In the genomic region with DNA sequence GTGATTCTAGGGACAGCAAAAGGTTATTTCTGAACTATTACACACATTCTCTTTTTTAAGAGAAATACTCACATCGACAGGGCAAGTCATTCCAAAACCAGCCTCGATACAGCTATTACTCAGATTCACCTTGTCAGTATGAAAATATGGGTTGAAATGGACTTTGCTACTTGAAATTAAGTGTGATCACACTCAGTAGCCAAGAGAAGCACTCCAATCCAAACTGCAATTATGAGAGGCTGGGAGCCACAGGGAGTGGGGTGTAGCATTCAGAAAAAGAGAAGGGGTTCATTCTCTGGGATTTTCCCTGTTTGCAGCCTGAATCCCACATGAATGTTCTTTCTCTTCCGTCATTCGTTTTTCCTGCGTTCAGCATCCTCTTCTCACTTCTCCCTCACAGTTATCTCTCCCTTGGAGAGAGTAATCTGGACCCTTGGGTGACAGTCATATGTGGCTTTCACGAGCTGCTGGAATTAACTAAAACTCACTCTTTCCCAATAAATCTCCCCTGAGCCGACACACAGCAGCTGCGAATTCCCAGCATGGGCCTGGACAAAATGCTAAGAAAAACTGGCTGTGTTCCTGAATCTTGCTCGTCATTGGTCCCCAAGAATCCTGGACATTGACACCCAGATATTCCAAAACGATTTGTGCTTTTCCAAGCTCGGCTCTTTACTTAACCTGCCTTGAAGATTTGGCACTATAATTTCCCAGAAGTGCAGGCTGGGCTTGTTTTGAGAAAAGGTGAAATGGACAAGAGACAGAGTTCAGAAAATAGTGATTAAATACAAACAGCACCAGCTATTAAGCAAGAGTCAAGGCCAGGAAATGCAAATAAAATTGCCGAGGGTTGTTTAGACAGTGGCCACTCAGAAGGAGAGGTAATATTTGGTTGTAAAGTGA, we compare ENCODE assay signal across 8 cellular contexts.
DNase-seq lines count a peak whose midpoint lies in the region; ATAC-seq and TF ChIP-seq lines count a peak whose summit lies in the region.

No MANE protein-coding gene starts in this region.

- peaks cover 5% of the 10 kb centered on the region for H3K36me3 Mint-ChIP-seq in CD4-positive, alpha-beta T cell (ENCODE audit: low read depth)
- H3K36me3 Mint-ChIP-seq in activated naive CD8-positive, alpha-beta T cell treated with anti-CD3 and anti-CD28 coated beads for 36 hours, result peaks cover 10% of the 10 kb centered on the region
- no peaks in the 10 kb centered on the region for H3K36me3 Mint-ChIP-seq in naive thymus-derived CD8-positive, alpha-beta T cell

- intact Hi-C loops in CD4-positive, alpha-beta T cell (cut with DNase I, micrococcal nuclease), result no loop called here

- POLR2A ChIA-PET in CD4-positive, alpha-beta T cell (lab: Charles Lee), result interaction anchor here (0.9 to 3.3 kb wide), 3 partner anchors 54 to 358 kb away, joined by 3 to 58 read pairs (median 4); a partner anchor contains a TSS
- POLR2A ChIA-PET in naive thymus-derived CD8-positive, alpha-beta T cell (lab: Charles Lee), result interaction anchor here (0.6 kb wide), 2 partner anchors 12 to 108 kb away, joined by 3 to 5 read pairs; no protein-coding TSS in a partner anchor

- DNase-seq in CD4-positive, alpha-beta T cell, result no peak
- no peak for DNase-seq in activated naive CD8-positive, alpha-beta T cell treated with anti-CD3 and anti-CD28 coated beads for 36 hours
- DNase-seq in naive thymus-derived CD8-positive, alpha-beta T cell, result no peak
- DNase-seq in NCI-H1930 (lab: John Stamatoyannopoulos, UW) (no peak), NCI-H128 (lab: John Stamatoyannopoulos, UW; ENCODE audit: unreplicated experiment) (no peak), activated gamma-delta T cell treated with Interleukin-2 at 50 U/mL for 16 hours (no peak)

- no peaks in the 10 kb centered on the region for H3K27me3 ChIP-seq in CD4-positive, alpha-beta T cell (ENCODE audit: control insufficient read depth, insufficient read depth, low read length)

- no peak for TF ChIP-seq CTCF in CD4-positive, alpha-beta T cell (IDR thresholded peaks at IDR 0.05)

- CTCF ChIA-PET in CD4-positive, alpha-beta T cell (lab: Charles Lee), result interaction anchor here (1.0 to 2.0 kb wide), 2 partner anchors 13 to 1121 kb away, joined by 3 to 4 read pairs; no protein-coding TSS in a partner anchor

- no peak for ATAC-seq in CD4-positive, alpha-beta T cell (ENCODE audit: poor library complexity)
- ATAC-seq in HG03196 (IDR thresholded peaks at IDR 0.05; ENCODE audit: unreplicated experiment), result peak; percentile 55
- ATAC-seq in naive thymus-derived CD8-positive, alpha-beta T cell, result no peak

- H3K27ac ChIP-seq in CD4-positive, alpha-beta T cell (ENCODE audit: low read depth, low read length), result no peak overlapping the region

- H3K4me3 Mint-ChIP-seq in CD4-positive, alpha-beta T cell, result peak overlapping the region; percentile 13
- no peak overlapping the region for H3K4me3 Mint-ChIP-seq in activated naive CD8-positive, alpha-beta T cell treated with anti-CD3 and anti-CD28 coated beads for 36 hours
- no peak overlapping the region for H3K4me3 Mint-ChIP-seq in naive thymus-derived CD8-positive, alpha-beta T cell

- no peaks in the 10 kb centered on the region for H3K27me3 Mint-ChIP-seq in CD4-positive, alpha-beta T cell
- H3K27me3 Mint-ChIP-seq in activated naive CD8-positive, alpha-beta T cell treated with anti-CD3 and anti-CD28 coated beads for 36 hours, result no peaks in the 10 kb centered on the region
- no peaks in the 10 kb centered on the region for H3K27me3 Mint-ChIP-seq in naive thymus-derived CD8-positive, alpha-beta T cell

- TF ChIP-seq POLR2A in GM19099 (IDR thresholded peaks at IDR 0.05; ENCODE audit: extremely low read depth, insufficient read length, low read depth), result peak; percentile 34

- H3K9me3 ChIP-seq in CD4-positive, alpha-beta T cell (ENCODE audit: control insufficient read depth, low read length), result no peaks in the 10 kb centered on the region

- peaks cover 29% of the 10 kb centered on the region for H3K4me1 Mint-ChIP-seq in CD4-positive, alpha-beta T cell (ENCODE audit: low read depth)
- H3K4me1 Mint-ChIP-seq in activated naive CD8-positive, alpha-beta T cell treated with anti-CD3 and anti-CD28 coated beads for 36 hours, result peaks cover 48% of the 10 kb centered on the region
- peaks cover 5 to 57% (median 20%) of the 10 kb centered on the region in 4 donors for H3K4me1 Mint-ChIP-seq in naive thymus-derived CD8-positive, alpha-beta T cell

- peak overlapping the region; percentile 34 for H3K27ac Mint-ChIP-seq in CD4-positive, alpha-beta T cell
- H3K27ac Mint-ChIP-seq in activated naive CD8-positive, alpha-beta T cell treated with anti-CD3 and anti-CD28 coated beads for 36 hours, result peak overlapping the region; percentile 85
- H3K27ac Mint-ChIP-seq in naive thymus-derived CD8-positive, alpha-beta T cell, result peak overlapping the region in 6 of 10 donors; percentile 11 to 100 (median 66)

- H3K9me3 Mint-ChIP-seq in CD4-positive, alpha-beta T cell, result no peaks in the 10 kb centered on the region
- H3K9me3 Mint-ChIP-seq in activated naive CD8-positive, alpha-beta T cell treated with anti-CD3 and anti-CD28 coated beads for 36 hours, result peaks cover 4% of the 10 kb centered on the region
- no peaks in the 10 kb centered on the region for H3K9me3 Mint-ChIP-seq in naive thymus-derived CD8-positive, alpha-beta T cell

Comparison
In these comparisons a context has a peak if more than half of its experiments do, and no peak if none do; other contexts are left out.
1. H3K27ac Mint-ChIP-seq: peak in every context shown above with its lines; median percentile 85 in activated naive CD8-positive, alpha-beta T cell treated with anti-CD3 and anti-CD28 coated beads for 36 hours; 66 in naive thymus-derived CD8-positive, alpha-beta T cell; 34 in CD4-positive, alpha-beta T cell.